Comparison of ENCODE assay signal across 1 cellular context in the genomic region with DNA sequence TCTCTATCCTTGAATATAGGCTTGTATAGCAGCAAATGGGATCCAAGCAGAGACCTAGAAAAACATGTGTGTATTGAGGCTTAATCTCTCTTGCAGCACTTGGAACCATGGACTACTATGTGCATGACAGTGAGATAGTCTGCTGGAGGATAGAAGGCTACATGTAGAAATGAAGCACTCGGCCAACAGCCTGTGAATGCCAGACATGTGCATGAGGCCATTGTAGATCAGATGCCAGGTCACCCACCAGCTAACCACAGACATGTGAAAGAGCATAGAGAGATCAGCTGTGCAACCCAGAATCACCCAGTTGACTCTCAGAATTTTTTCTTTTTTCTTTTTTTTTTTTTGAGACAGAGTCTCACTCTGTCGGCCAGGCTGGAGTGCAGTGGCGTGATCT.
TF ChIP-seq lines count a peak whose summit lies in the region.

No MANE protein-coding gene starts in this region.

TF ChIP-seq in WTC11, 78 proteins besides CTCF, POLR2A, EP300 and RAD21 (continued from another document):
- TF ChIP-seq, protein P1, sequence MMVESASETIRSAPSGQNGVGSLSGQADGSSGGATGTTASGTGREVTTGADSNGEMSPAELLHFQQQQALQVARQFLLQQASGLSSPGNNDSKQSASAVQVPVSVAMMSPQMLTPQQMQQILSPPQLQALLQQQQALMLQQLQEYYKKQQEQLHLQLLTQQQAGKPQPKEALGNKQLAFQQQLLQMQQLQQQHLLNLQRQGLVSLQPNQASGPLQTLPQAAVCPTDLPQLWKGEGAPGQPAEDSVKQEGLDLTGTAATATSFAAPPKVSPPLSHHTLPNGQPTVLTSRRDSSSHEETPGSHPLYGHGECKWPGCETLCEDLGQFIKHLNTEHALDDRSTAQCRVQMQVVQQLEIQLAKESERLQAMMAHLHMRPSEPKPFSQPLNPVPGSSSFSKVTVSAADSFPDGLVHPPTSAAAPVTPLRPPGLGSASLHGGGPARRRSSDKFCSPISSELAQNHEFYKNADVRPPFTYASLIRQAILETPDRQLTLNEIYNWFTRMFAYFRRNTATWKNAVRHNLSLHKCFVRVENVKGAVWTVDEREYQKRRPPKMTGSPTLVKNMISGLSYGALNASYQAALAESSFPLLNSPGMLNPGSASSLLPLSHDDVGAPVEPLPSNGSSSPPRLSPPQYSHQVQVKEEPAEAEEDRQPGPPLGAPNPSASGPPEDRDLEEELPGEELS (CRISPR knock-in tag; IDR thresholded peaks at IDR 0.05): no peak
- TF ChIP-seq SMAD3 (CRISPR knock-in tag; IDR thresholded peaks at IDR 0.05; ENCODE audit: borderline replicate concordance): no peak
- TF ChIP-seq KAT7 (CRISPR knock-in tag; IDR thresholded peaks at IDR 0.05; ENCODE audit: borderline replicate concordance): no peak
- TF ChIP-seq ELF4 (CRISPR knock-in tag; IDR thresholded peaks at IDR 0.05; ENCODE audit: low read depth): no peak
- no peak for TF ChIP-seq MYBL2 (CRISPR knock-in tag; IDR thresholded peaks at IDR 0.05)
- TF ChIP-seq, protein P2, sequence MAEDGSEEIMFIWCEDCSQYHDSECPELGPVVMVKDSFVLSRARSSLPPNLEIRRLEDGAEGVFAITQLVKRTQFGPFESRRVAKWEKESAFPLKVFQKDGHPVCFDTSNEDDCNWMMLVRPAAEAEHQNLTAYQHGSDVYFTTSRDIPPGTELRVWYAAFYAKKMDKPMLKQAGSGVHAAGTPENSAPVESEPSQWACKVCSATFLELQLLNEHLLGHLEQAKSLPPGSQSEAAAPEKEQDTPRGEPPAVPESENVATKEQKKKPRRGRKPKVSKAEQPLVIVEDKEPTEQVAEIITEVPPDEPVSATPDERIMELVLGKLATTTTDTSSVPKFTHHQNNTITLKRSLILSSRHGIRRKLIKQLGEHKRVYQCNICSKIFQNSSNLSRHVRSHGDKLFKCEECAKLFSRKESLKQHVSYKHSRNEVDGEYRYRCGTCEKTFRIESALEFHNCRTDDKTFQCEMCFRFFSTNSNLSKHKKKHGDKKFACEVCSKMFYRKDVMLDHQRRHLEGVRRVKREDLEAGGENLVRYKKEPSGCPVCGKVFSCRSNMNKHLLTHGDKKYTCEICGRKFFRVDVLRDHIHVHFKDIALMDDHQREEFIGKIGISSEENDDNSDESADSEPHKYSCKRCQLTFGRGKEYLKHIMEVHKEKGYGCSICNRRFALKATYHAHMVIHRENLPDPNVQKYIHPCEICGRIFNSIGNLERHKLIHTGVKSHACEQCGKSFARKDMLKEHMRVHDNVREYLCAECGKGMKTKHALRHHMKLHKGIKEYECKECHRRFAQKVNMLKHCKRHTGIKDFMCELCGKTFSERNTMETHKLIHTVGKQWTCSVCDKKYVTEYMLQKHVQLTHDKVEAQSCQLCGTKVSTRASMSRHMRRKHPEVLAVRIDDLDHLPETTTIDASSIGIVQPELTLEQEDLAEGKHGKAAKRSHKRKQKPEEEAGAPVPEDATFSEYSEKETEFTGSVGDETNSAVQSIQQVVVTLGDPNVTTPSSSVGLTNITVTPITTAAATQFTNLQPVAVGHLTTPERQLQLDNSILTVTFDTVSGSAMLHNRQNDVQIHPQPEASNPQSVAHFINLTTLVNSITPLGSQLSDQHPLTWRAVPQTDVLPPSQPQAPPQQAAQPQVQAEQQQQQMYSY (CRISPR knock-in tag; IDR thresholded peaks at IDR 0.05): no peak
